Comparison of ENCODE assay signal across 14 cellular contexts in genomic region chr14:74238974-74239847, GRCh38. TPM values are rescaled to one million over a fixed set of nuclear protein-coding genes. Genes with fewer than 3 reads are reported as not detected.
DNase-seq lines count a peak whose midpoint lies in the region; ATAC-seq and TF ChIP-seq lines count a peak whose summit lies in the region.
"Had no signal": no experiment of that assay in that cellular context is flagged by ENCODE, and none has a peak within 500 bp of the region (broad histone marks: within the 10 kb centered on the region; RNA-seq: fewer than 3 reads in every experiment).

VSX2 (plus strand) TSS chr14:74239449; CDS start chr14:74239562, 113 bp downstream.

- H3K4me3 Mint-ChIP-seq in CD14-positive monocyte, result peak within 1 kb of the TSS; percentile 9 to 81
- peak within 1 kb of the TSS; percentile 18 for H3K4me3 Mint-ChIP-seq in osteocyte (ENCODE audit: unreplicated experiment)
- H3K4me3 Mint-ChIP-seq in Calu3 (ENCODE audit: low read depth, unreplicated experiment), result no peak within 1 kb of the TSS
- H3K4me3 Mint-ChIP-seq: T-helper 2 cell treated with Interferon-gamma antibody and Interleukin-4, amounts not matched to agents 5 μg/mL and 100 μg/mL, for 36 hours had no signal

- no peak for ATAC-seq in IMR-90 (ENCODE audit: low read depth)

- H3K14ac ChIP-seq in IMR-90 (replicated peaks; ENCODE audit: low read depth, low read length), result no peak within 1 kb of the TSS

- H3K27me3 Mint-ChIP-seq in CD14-positive monocyte (ENCODE audit: low read depth in 3 of 3), result peaks cover 86 to 99% (median 90%) of the 10 kb centered on the region in 3 donors
- peaks cover 85% of the 10 kb centered on the region for H3K27me3 Mint-ChIP-seq in osteocyte (ENCODE audit: unreplicated experiment)
- H3K27me3 Mint-ChIP-seq in Calu3 (ENCODE audit: unreplicated experiment), result peaks cover 85% of the 10 kb centered on the region

- no peak within 1 kb of the TSS for H2BK20ac ChIP-seq in IMR-90 (ENCODE audit: low read depth, low read length)

- TF ChIP-seq CTCF in CD14-positive monocyte (IDR thresholded peaks at IDR 0.05) (no peak), IMR-90 (conservative IDR thresholded peaks at IDR 0.05; ENCODE audit: low read depth, low read length) (no peak), esophagus muscularis mucosa (IDR thresholded peaks at IDR 0.05) (no peak), osteocyte (IDR thresholded peaks at IDR 0.05) (no peak), Calu3 (IDR thresholded peaks at IDR 0.05; ENCODE audit: unreplicated experiment) (no peak), uterus (IDR thresholded peaks at IDR 0.05) (no peak)

- no peak within 1 kb of the TSS for H3K27ac Mint-ChIP-seq in CD14-positive monocyte
- H3K27ac Mint-ChIP-seq in osteocyte (ENCODE audit: unreplicated experiment), result no peak within 1 kb of the TSS
- no peak within 1 kb of the TSS for H3K27ac Mint-ChIP-seq in Calu3 (ENCODE audit: unreplicated experiment)
- H3K27ac Mint-ChIP-seq: T-helper 2 cell treated with Interferon-gamma antibody and Interleukin-4, amounts not matched to agents 5 μg/mL and 100 μg/mL, for 36 hours had no signal

- no peak within 1 kb of the TSS for H3K23ac ChIP-seq in IMR-90 (ENCODE audit: low read depth, low read length)

- H3K36me3 Mint-ChIP-seq in CD14-positive monocyte (peaks cover 0 to 5% of the 10 kb centered on the region in 2 donors), osteocyte (ENCODE audit: unreplicated experiment) (no peaks in the 10 kb centered on the region), Calu3 (ENCODE audit: insufficient read depth, unreplicated experiment) (peaks cover 5% of the 10 kb centered on the region)

- H2AK5ac ChIP-seq in IMR-90 (ENCODE audit: low read depth, low read length), result no peak within 1 kb of the TSS

- peaks cover 28% of the 10 kb centered on the region for H4K20me1 ChIP-seq in IMR-90 (ENCODE audit: insufficient read depth, low read length)

- POLR2A ChIA-PET in IMR-90 (lab: Charles Lee; ENCODE audit: unreplicated experiment), result no interaction called here

- no peak within 1 kb of the TSS for H2BK15ac ChIP-seq in IMR-90 (ENCODE audit: low read depth, low read length)

- H2BK120ac ChIP-seq in IMR-90 (ENCODE audit: low read depth, low read length), result no peak within 1 kb of the TSS

- no peaks in the 10 kb centered on the region for H3K79me1 ChIP-seq in IMR-90 (ENCODE audit: low read depth in 1 of 2, low read length in 2 of 2)

- no peak within 1 kb of the TSS for H4K8ac ChIP-seq in IMR-90 (ENCODE audit: low read depth in 2 of 2, low read length in 2 of 2)

- no peak within 1 kb of the TSS for H2BK5ac ChIP-seq in IMR-90 (ENCODE audit: low read depth, low read length, poor library complexity, severe bottlenecking)

- peak within 1 kb of the TSS; percentile 45 for H2AK9ac ChIP-seq in IMR-90 (replicated peaks; ENCODE audit: low read depth, low read length, poor library complexity)

- dilution Hi-C loops in IMR-90 (cut with HindIII; ENCODE audit: low sequenced_read_pairs, unreplicated experiment), result no loop called here

- 5% methylated on average over 24 of the region's 40 CpGs; no CpG with 5 or more reads in 1 of the 2 experiments for WGBS in IMR-90 (ENCODE audit: extremely low coverage in 2 of 2, insufficient read length in 1 of 2), 2 experiments
- 31% methylated on average over 3 of the region's 40 CpGs for WGBS in esophagus muscularis mucosa

- no peak within 1 kb of the TSS for H3K27ac ChIP-seq in IMR-90 (ENCODE audit: insufficient read depth, low read length)
- H3K27ac ChIP-seq in esophagus muscularis mucosa (replicated peaks in 1 of 4), result no peak within 1 kb of the TSS
- H3K27ac ChIP-seq in uterus, result no peak within 1 kb of the TSS
- H3K27ac ChIP-seq: skin epidermis had no signal

- no peak within 1 kb of the TSS for H3K4me2 ChIP-seq in IMR-90 (ENCODE audit: low read depth, low read length)

- peak within 1 kb of the TSS; percentile 49 for H2AFZ ChIP-seq in IMR-90 (replicated peaks; ENCODE audit: low read length, poor library complexity)

- DNase-seq in CD14-positive monocyte (ENCODE audit: low spot score), result no peak
- no peak for DNase-seq in IMR-90
- no peak for DNase-seq in esophagus muscularis mucosa (ENCODE audit: extremely low spot score)
- DNase-seq in osteocyte (ENCODE audit: extremely low spot score, unreplicated experiment), result no peak
- no peak for DNase-seq in activated gamma-delta T cell treated with Interleukin-2 at 50 U/mL for 16 hours
- DNase-seq in Calu3, result no peak
- no peak for DNase-seq in uterus
- no peak for DNase-seq in stimulated activated CD4-positive, alpha-beta T cell treated with anti-CD3 and anti-CD28 coated beads, Interleukin-12 subunit alpha, Interleukin-12 subunit beta, amount 100 ng/mL, for 4 hours
- DNase-seq: central memory CD4-positive, alpha-beta T cell; COR-L47; NCI-H1092 treated with DMSO at 0.1 percent for 48 hours had no signal

- H3K4me1 ChIP-seq in IMR-90 (ENCODE audit: control insufficient read depth, insufficient read depth, low read length) (no peaks in the 10 kb centered on the region), esophagus muscularis mucosa (peaks cover 30 to 31% (median 31%) of the 10 kb centered on the region in 4 donors), uterus (peaks cover 0 to 19% of the 10 kb centered on the region in 2 donors)

- no peak within 1 kb of the TSS for H3K4ac ChIP-seq in IMR-90 (ENCODE audit: low read depth, low read length)

- TF ChIP-seq EP300 in esophagus muscularis mucosa (IDR thresholded peaks at IDR 0.05), result no peak

- CTCF ChIA-PET in IMR-90 (lab: Yijun Ruan, JAX) (no interaction called here), Calu3 (lab: Charles Lee) (interaction anchor here (0.5 kb wide), 1 partner anchor 298 kb away, joined by 4 read pairs; no protein-coding TSS in a partner anchor)

- BruUV-seq in IMR-90 (replicated peaks; lab: Mats Ljungman, UMichigan), result no TSS peak
- BruUV-seq in Calu3 (replicated peaks; lab: Mats Ljungman, UMichigan), result no TSS peak

- no peak for TF ChIP-seq POLR2A in IMR-90 (IDR thresholded peaks at IDR 0.05; ENCODE audit: low read depth, low read length)
- TF ChIP-seq POLR2A in esophagus muscularis mucosa (IDR thresholded peaks at IDR 0.05; ENCODE audit: low read depth), result no peak
- TF ChIP-seq POLR2A in uterus (IDR thresholded peaks at IDR 0.05), result no peak

- no peak within 1 kb of the TSS for H3K18ac ChIP-seq in IMR-90 (ENCODE audit: low read depth, low read length)

- no peak within 1 kb of the TSS for H3K9ac ChIP-seq in IMR-90 (ENCODE audit: low read depth, low read length)

- no peak within 1 kb of the TSS for H4K91ac ChIP-seq in IMR-90 (ENCODE audit: insufficient read depth, low read depth, low read length)

- peaks cover 23% of the 10 kb centered on the region for H3K4me1 Mint-ChIP-seq in CD14-positive monocyte
- peaks cover 17% of the 10 kb centered on the region for H3K4me1 Mint-ChIP-seq in osteocyte (ENCODE audit: unreplicated experiment)
- no peaks in the 10 kb centered on the region for H3K4me1 Mint-ChIP-seq in Calu3 (ENCODE audit: low read depth, unreplicated experiment)

- H3K4me3 ChIP-seq in IMR-90 (ENCODE audit: insufficient read depth, low read depth, low read length), result no peak within 1 kb of the TSS
- peak within 1 kb of the TSS; percentile 40 to 51 (median 44) for H3K4me3 ChIP-seq in esophagus muscularis mucosa
- H3K4me3 ChIP-seq in uterus, result no peak within 1 kb of the TSS
- H3K4me3 ChIP-seq: lung had no signal

- peaks cover 0 to 15% (median 4%) of the 10 kb centered on the region in 7 donors for H3K9me3 Mint-ChIP-seq in CD14-positive monocyte
- H3K9me3 Mint-ChIP-seq in osteocyte (ENCODE audit: unreplicated experiment), result no peaks in the 10 kb centered on the region
- no peaks in the 10 kb centered on the region for H3K9me3 Mint-ChIP-seq in Calu3 (ENCODE audit: low read depth, unreplicated experiment)
- H3K9me3 Mint-ChIP-seq: T-helper 2 cell treated with Interferon-gamma antibody and Interleukin-4, amounts not matched to agents 5 μg/mL and 100 μg/mL, for 36 hours had no signal

- intact Hi-C loops in CD14-positive monocyte (cut with micrococcal nuclease), result no loop called here
- intact Hi-C loops in IMR-90 (cut with micrococcal nuclease), result no loop called here
- intact Hi-C loops in esophagus muscularis mucosa (cut with DNase I), result no loop called here
- intact Hi-C loops in Calu3 (cut with micrococcal nuclease; ENCODE audit: unreplicated experiment), result no loop called here
- intact Hi-C loops in uterus (cut with DNase I; ENCODE audit: low total_unique reads), result no loop called here

- peaks cover 85% of the 10 kb centered on the region for H3K27me3 ChIP-seq in IMR-90 (ENCODE audit: control insufficient read depth, insufficient read depth, low read length)
- peaks cover 18 to 84% (median 55%) of the 10 kb centered on the region in 4 donors for H3K27me3 ChIP-seq in esophagus muscularis mucosa
- peaks cover 21 to 52% of the 10 kb centered on the region in 2 donors for H3K27me3 ChIP-seq in uterus

- H3K36me3 ChIP-seq in IMR-90 (ENCODE audit: control insufficient read depth, insufficient read depth, low read length), result no peaks in the 10 kb centered on the region
- no peaks in the 10 kb centered on the region for H3K36me3 ChIP-seq in esophagus muscularis mucosa
- no peaks in the 10 kb centered on the region for H3K36me3 ChIP-seq in uterus

- H4K5ac ChIP-seq in IMR-90 (ENCODE audit: low read depth, low read length), result no peak within 1 kb of the TSS

- no peak within 1 kb of the TSS for H3K56ac ChIP-seq in IMR-90 (ENCODE audit: extremely low read depth, insufficient read depth, low read length)

- no peaks in the 10 kb centered on the region for H3K9me1 ChIP-seq in IMR-90 (ENCODE audit: insufficient read depth, low read length)

- no peak for TF ChIP-seq RAD21 in IMR-90 (IDR thresholded peaks at IDR 0.05; ENCODE audit: low read length)

- H3K9me3 ChIP-seq in IMR-90 (ENCODE audit: control insufficient read depth, insufficient read depth, low read length), result peaks cover 8% of the 10 kb centered on the region; the same call in 1 of the 2 replicates
- H3K9me3 ChIP-seq in esophagus muscularis mucosa, result no peaks in the 10 kb centered on the region
- no peaks in the 10 kb centered on the region for H3K9me3 ChIP-seq in uterus

- in situ Hi-C loops in IMR-90 (cut with MboI; ENCODE audit: low sequenced_read_pairs), result no loop called here

TF ChIP-seq in IMR-90, 13 proteins besides CTCF, POLR2A, EP300 and RAD21 (continues in another document):
- TF ChIP-seq USF2 (IDR thresholded peaks at IDR 0.05; ENCODE audit: low read depth, low read length) (no peak), MAFK (IDR thresholded peaks at IDR 0.05; ENCODE audit: low read depth, low read length) (no peak)

RNA-seq across cellular contexts. Expression of gene VSX2, which starts in this region (rescaled TPM):
- polyA plus RNA-seq in CD14-positive monocyte, result not detected
- total RNA-seq in IMR-90 (2012; rRNA removed), result not detected in 2 replicates
- not detected in 2 replicates for polyA plus RNA-seq in IMR-90 (2012; rRNA removed)
- polyA plus RNA-seq in IMR-90 (2012; cell fraction: cytosol; rRNA removed), result not detected in 2 replicates
- polyA plus RNA-seq in IMR-90 (2012; cell fraction: nucleus; rRNA removed; ENCODE audit: low replicate concordance), result not detected in 2 replicates
- not detected for total RNA-seq in esophagus muscularis mucosa
- not detected in 2 replicates for total RNA-seq in osteocyte
- total RNA-seq in Calu3 (2022), result not detected in 2 replicates
- not detected for total RNA-seq in uterus
- total RNA-seq: lung had no signal
- polyA plus RNA-seq: lung had no signal

Comparison
In these comparisons a context has a peak if more than half of its experiments do, and no peak if none do; other contexts are left out.
1. H3K4me3 ChIP-seq: peak in esophagus muscularis mucosa (4 of 4); none in IMR-90 (single experiment) and uterus (0 of 2).